Comparison of ENCODE assay signal across 8 cellular contexts in genomic region chr5:1521671-1522600, GRCh38. TPM values are rescaled to one million over a fixed set of nuclear protein-coding genes. Genes with fewer than 3 reads are reported as not detected.
A peak's percentile ranks its signal among the peaks of the same experiment; 100 is the strongest.
DNase-seq lines count a peak whose midpoint lies in the region; ATAC-seq, FAIRE-seq and TF ChIP-seq lines count a peak whose summit lies in the region.

No MANE protein-coding gene starts in this region.

- peaks cover 5% of the 10 kb centered on the region for H3K36me3 Mint-ChIP-seq in astrocyte (ENCODE audit: low read depth, unreplicated experiment)

- H3K4me1 ChIP-seq in astrocyte (ENCODE audit: insufficient read depth, low read length): peaks cover 30% of the 10 kb centered on the region
- H3K4me1 ChIP-seq in keratinocyte (ENCODE audit: control insufficient read depth, extremely low read depth, insufficient read depth, low read length): peaks cover 18% of the 10 kb centered on the region

- H3K27me3 ChIP-seq in astrocyte (ENCODE audit: insufficient read depth, low read length) (no peaks in the 10 kb centered on the region), keratinocyte (ENCODE audit: control insufficient read depth, extremely low read depth, insufficient read depth, low read length) (no peaks in the 10 kb centered on the region)

- peak overlapping the region; percentile 93 for H3K4me3 Mint-ChIP-seq in astrocyte (ENCODE audit: unreplicated experiment)

- H3K9me3 Mint-ChIP-seq in astrocyte (ENCODE audit: unreplicated experiment): no peaks in the 10 kb centered on the region

- H3K4me2 ChIP-seq in astrocyte (ENCODE audit: low read length) (peak overlapping the region; percentile 96), keratinocyte (ENCODE audit: control insufficient read depth, extremely low read depth, insufficient read depth, low read depth, low read length) (peak overlapping the region; percentile 90)

- H4K20me1 ChIP-seq in astrocyte (ENCODE audit: insufficient read depth, low read length): peaks cover 61% of the 10 kb centered on the region
- H4K20me1 ChIP-seq in keratinocyte (ENCODE audit: control insufficient read depth, extremely low read depth, insufficient read depth, low read length): peaks cover 19% of the 10 kb centered on the region

- H3K27me3 Mint-ChIP-seq in astrocyte (ENCODE audit: low read depth, unreplicated experiment): peaks cover 9% of the 10 kb centered on the region

- ATAC-seq in HG02870 (IDR thresholded peaks at IDR 0.05; ENCODE audit: unreplicated experiment): no peak

- peak overlapping the region; percentile 76 for H3K9ac ChIP-seq in astrocyte (ENCODE audit: low read length)
- H3K9ac ChIP-seq in keratinocyte (ENCODE audit: control insufficient read depth, extremely low read depth, insufficient read depth, low read length): peak overlapping the region; percentile 74

- H2AFZ ChIP-seq in astrocyte (ENCODE audit: low read depth, low read length) (no peak overlapping the region), keratinocyte (ENCODE audit: control insufficient read depth, low read length) (no peak overlapping the region)

- TF ChIP-seq CTCF in LNCaP clone FGC (IDR thresholded peaks at IDR 0.05; ENCODE audit: control insufficient read depth, extremely low read depth, insufficient read depth) (no peak), astrocyte (IDR thresholded peaks at IDR 0.05; ENCODE audit: insufficient read depth, low read depth, low read length) (no peak), keratinocyte (optimal IDR thresholded peaks at IDR 0.05 in 1 of 3, IDR thresholded peaks at IDR 0.05 in 1 of 3, conservative IDR thresholded peaks at IDR 0.05 in 1 of 3; ENCODE audit: extremely low read depth in 1 of 3, insufficient read depth in 2 of 3, low read length in 3 of 3) (no peak)

- H3K27ac ChIP-seq in astrocyte (ENCODE audit: low read depth, low read length) (peak overlapping the region; percentile 48), keratinocyte (ENCODE audit: control insufficient read depth, insufficient read depth, low read length) (peak overlapping the region; percentile 31)

- H3K9me3 ChIP-seq in astrocyte (ENCODE audit: insufficient read depth, low read depth, low read length) (no peaks in the 10 kb centered on the region), keratinocyte (ENCODE audit: control insufficient read depth, low read depth, low read length) (no peaks in the 10 kb centered on the region)

- H3K4me1 Mint-ChIP-seq in astrocyte (ENCODE audit: low read depth, unreplicated experiment): peaks cover 9% of the 10 kb centered on the region

- FAIRE-seq in astrocyte (lab: Jason Lieb, UNC) (no peak), keratinocyte (lab: Jason Lieb, UNC) (no peak), GM19239 (lab: Jason Lieb, UNC) (no peak)

- peak; percentile 82 for DNase-seq in ELF-1 (ENCODE audit: low read depth, low spot score)
- DNase-seq in LNCaP clone FGC (ENCODE audit: low read depth): no peak
- peak; percentile 70 for DNase-seq in astrocyte (ENCODE audit: low read depth)
- no peak for DNase-seq in keratinocyte (ENCODE audit: low read depth, low spot score)
- peak; percentile 55 for DNase-seq in stromal cell of bone marrow (ENCODE audit: low read depth)
- DNase-seq in GM19239 (ENCODE audit: insufficient read length, low spot score): no peak
- DNase-seq in COR-L47 (lab: John Stamatoyannopoulos, UW): no peak

- H3K9me1 ChIP-seq in keratinocyte (ENCODE audit: control insufficient read depth, extremely low read depth, insufficient read depth, low read length): no peaks in the 10 kb centered on the region

- dilution Hi-C loops in keratinocyte (cut with MboI; ENCODE audit: extremely low pct_ligation_motif_present, low sequenced_read_pairs): no loop called here

- H3K79me2 ChIP-seq in astrocyte (ENCODE audit: insufficient read depth, low read length): peaks cover 56% of the 10 kb centered on the region
- H3K79me2 ChIP-seq in keratinocyte (ENCODE audit: control insufficient read depth, insufficient read depth, low read length): peaks cover 59% of the 10 kb centered on the region

- peak overlapping the region; percentile 63 for H3K4me3 ChIP-seq in LNCaP clone FGC (ENCODE audit: low read depth, low read length)
- peak overlapping the region; percentile 70 for H3K4me3 ChIP-seq in astrocyte (ENCODE audit: insufficient read depth, low read depth, low read length)
- peak overlapping the region; percentile 73 to 78 (median 73) for H3K4me3 ChIP-seq in keratinocyte (ENCODE audit: control insufficient read depth in 2 of 3, extremely low read depth in 1 of 3, insufficient read depth in 2 of 3, low read depth in 1 of 3, low read length in 3 of 3)

- H3K36me3 ChIP-seq in astrocyte (ENCODE audit: insufficient read depth, low read length) (peaks cover 18% of the 10 kb centered on the region), keratinocyte (ENCODE audit: control insufficient read depth in 2 of 2, extremely low read depth in 1 of 2, insufficient read depth in 2 of 2, low read length in 2 of 2) (peaks cover 16 to 17% of the 10 kb centered on the region in 2 experiments)

- peak overlapping the region; percentile 94 for H3K27ac Mint-ChIP-seq in astrocyte (ENCODE audit: unreplicated experiment)

RNA-seq across cellular contexts. Expression of gene LPCAT1, which starts 1.8 kb away (rescaled TPM):
- total RNA-seq in astrocyte: 35.7 and 41.9 TPM in 2 replicates
- polyA plus RNA-seq in keratinocyte: 25.4 to 67.3 TPM (median 32.9 TPM) in 3 replicates
- polyA plus RNA-seq in keratinocyte (2011; ENCODE audit: low read depth): 12.0 TPM
- polyA plus RNA-seq in keratinocyte (2011; cell fraction: cytosol; rRNA removed): 22.6 and 22.8 TPM in 2 replicates
- polyA plus RNA-seq in keratinocyte (2011; cell fraction: nucleus; rRNA removed): 65.7 and 66.3 TPM in 2 replicates
- polyA plus RNA-seq in keratinocyte (2012; ENCODE audit: low replicate concordance): 15.3 and 34.5 TPM in 2 replicates
- polyA minus RNA-seq in keratinocyte: 27.9 to 30.0 TPM (median 28.5 TPM) in 3 replicates
- polyA minus RNA-seq in keratinocyte (2011; cell fraction: cytosol; rRNA and poly(A)+ RNA removed): 28.4 TPM
- 49.3 and 57.1 TPM in 2 replicates for polyA minus RNA-seq in keratinocyte (2011; cell fraction: nucleus; rRNA and poly(A)+ RNA removed)

Comparison
In these comparisons a context has a peak if more than half of its experiments do, and no peak if none do; other contexts are left out.
1. DNase-seq: peak in ELF-1 (single experiment), astrocyte (single experiment) and stromal cell of bone marrow (single experiment); none in LNCaP clone FGC (single experiment), keratinocyte (single experiment), GM19239 (single experiment) and COR-L47 (single experiment).
2. Peak in every context shown above with its lines, with median percentiles within 50 percentile points of each other: H3K4me3 ChIP-seq.